In the genomic region with DNA sequence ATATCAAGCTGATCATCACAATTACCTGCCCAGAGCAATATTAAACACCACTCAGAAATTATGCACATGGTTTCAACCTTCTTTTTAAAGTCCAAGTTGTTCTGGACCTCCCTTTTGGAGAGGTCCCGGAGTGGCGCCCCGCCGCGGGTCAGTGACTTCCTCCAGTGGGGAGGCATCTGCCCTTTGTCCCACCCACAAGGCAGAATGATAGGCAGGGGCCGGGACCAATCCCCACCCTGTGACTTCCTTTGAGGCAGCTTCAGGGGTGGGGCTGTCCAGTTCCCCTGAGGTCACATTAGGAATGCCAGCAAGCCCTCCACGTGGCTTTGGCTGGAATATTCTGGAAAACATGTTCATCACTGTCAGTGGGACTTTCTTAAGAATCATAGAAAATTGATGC, we compare ENCODE assay signal across 17 cellular contexts.
DNase-seq lines count a peak whose midpoint lies in the region; ATAC-seq, FAIRE-seq and TF ChIP-seq lines count a peak whose summit lies in the region.
"Had no signal": no experiment of that assay in that cellular context is flagged by ENCODE, and none has a peak within 500 bp of the region (broad histone marks: within the 10 kb centered on the region; RNA-seq: fewer than 3 reads in every experiment).

No MANE protein-coding gene starts in this region.

- DNase-seq in BE2C (peak; percentile 43), M059J (ENCODE audit: low read depth) (peak; percentile 32), esophagus muscularis mucosa (ENCODE audit: extremely low spot score) (no peak), myocyte (ENCODE audit: low read depth) (peak; percentile 60), progenitor cell of endocrine pancreas (ENCODE audit: low spot score, unreplicated experiment) (no peak), GM12892 (ENCODE audit: insufficient read length) (no peak)
- DNase-seq in T-helper 2 cell treated with Interferon-gamma antibody and Interleukin-4, amounts not matched to agents 5 μg/mL and 100 μg/mL, for 36 hours (ENCODE audit: low spot score), result no peak
- DNase-seq: C1 segment of cervical spinal cord; NCI-H187; NCI-H748 treated with DMSO at 0.1 percent for 48 hours; stimulated activated CD4-positive, alpha-beta T cell treated with anti-CD3 and anti-CD28 coated beads, Interleukin-2, amount 100 ng/mL, for 24 hours had no signal

- H3K27ac ChIP-seq in esophagus muscularis mucosa (replicated peaks in 1 of 4), result peak overlapping the region in 3 of 4 donors; percentile 19 to 44 (median 27)
- H3K27ac ChIP-seq: SJSA1 had no signal

- H3K36me3 ChIP-seq in BE2C (no peaks in the 10 kb centered on the region), esophagus muscularis mucosa (no peaks in the 10 kb centered on the region)
- H3K36me3 ChIP-seq: pancreas, SJSA1 had no signal

- no peaks in the 10 kb centered on the region for H3K36me3 Mint-ChIP-seq in progenitor cell of endocrine pancreas (ENCODE audit: insufficient read depth)
- no peaks in the 10 kb centered on the region for H3K36me3 Mint-ChIP-seq in T-helper 2 cell treated with Interferon-gamma antibody and Interleukin-4, amounts not matched to agents 5 μg/mL and 100 μg/mL, for 36 hours (ENCODE audit: low read depth)
- H3K36me3 Mint-ChIP-seq: IgD-negative memory B cell; stimulated activated effector memory CD8-positive, alpha-beta T cell treated with anti-CD3 and anti-CD28 coated beads, Interleukin-12 subunit alpha, Interleukin-12 subunit beta, amount 100 ng/mL, for 72 hours had no signal

- H3K27ac Mint-ChIP-seq in progenitor cell of endocrine pancreas, result no peak overlapping the region
- no peak overlapping the region for H3K27ac Mint-ChIP-seq in T-helper 2 cell treated with Interferon-gamma antibody and Interleukin-4, amounts not matched to agents 5 μg/mL and 100 μg/mL, for 36 hours
- H3K27ac Mint-ChIP-seq: IgD-negative memory B cell; stimulated activated effector memory CD8-positive, alpha-beta T cell treated with anti-CD3 and anti-CD28 coated beads, Interleukin-12 subunit alpha, Interleukin-12 subunit beta, amount 100 ng/mL, for 72 hours had no signal

- no peak for TF ChIP-seq CTCF in BE2C (IDR thresholded peaks at IDR 0.05; ENCODE audit: low read depth, low read length)
- no peak for TF ChIP-seq CTCF in esophagus muscularis mucosa (IDR thresholded peaks at IDR 0.05)
- no peak for TF ChIP-seq CTCF in progenitor cell of endocrine pancreas (IDR thresholded peaks at IDR 0.05; ENCODE audit: unreplicated experiment)

- TF ChIP-seq EP300 in esophagus muscularis mucosa (IDR thresholded peaks at IDR 0.05), result no peak

- ATAC-seq in GM18870 (IDR thresholded peaks at IDR 0.05; ENCODE audit: unreplicated experiment), result no peak
- ATAC-seq: activated CD4-positive, CD25-positive, alpha-beta regulatory T cell treated with anti-CD3 and anti-CD28 coated beads, Interleukin-2, amount 50 U/mL, for 24 hours; pancreas; stimulated activated effector memory CD8-positive, alpha-beta T cell treated with anti-CD3 and anti-CD28 coated beads, Interleukin-12 subunit alpha, Interleukin-12 subunit beta, amount 100 ng/mL, for 72 hours had no signal

- intact Hi-C loops in esophagus muscularis mucosa (cut with DNase I), result no loop called here

- peaks cover 5% of the 10 kb centered on the region for H3K27me3 Mint-ChIP-seq in progenitor cell of endocrine pancreas
- no peaks in the 10 kb centered on the region for H3K27me3 Mint-ChIP-seq in T-helper 2 cell treated with Interferon-gamma antibody and Interleukin-4, amounts not matched to agents 5 μg/mL and 100 μg/mL, for 36 hours (ENCODE audit: low read depth)

- WGBS in esophagus muscularis mucosa, result 48% methylated on average over 2 of the region's 7 CpGs

- H3K27me3 ChIP-seq in BE2C (no peaks in the 10 kb centered on the region), esophagus muscularis mucosa (peaks cover 0 to 24% (median 0%) of the 10 kb centered on the region in 4 donors)
- H3K27me3 ChIP-seq: pancreas, SJSA1 had no signal

- H3K4me3 ChIP-seq in BE2C (ENCODE audit: low read depth, low read length), result no peak overlapping the region
- no peak overlapping the region for H3K4me3 ChIP-seq in esophagus muscularis mucosa
- H3K4me3 ChIP-seq: pancreas, SJSA1 had no signal

- H3K4me3 Mint-ChIP-seq in progenitor cell of endocrine pancreas (ENCODE audit: low read depth), result no peak overlapping the region
- H3K4me3 Mint-ChIP-seq in T-helper 2 cell treated with Interferon-gamma antibody and Interleukin-4, amounts not matched to agents 5 μg/mL and 100 μg/mL, for 36 hours, result no peak overlapping the region
- H3K4me3 Mint-ChIP-seq: IgD-negative memory B cell; stimulated activated effector memory CD8-positive, alpha-beta T cell treated with anti-CD3 and anti-CD28 coated beads, Interleukin-12 subunit alpha, Interleukin-12 subunit beta, amount 100 ng/mL, for 72 hours had no signal

- no peak for FAIRE-seq in GM12892 (lab: Jason Lieb, UNC)
- FAIRE-seq: pancreas had no signal

- H3K9me3 ChIP-seq in BE2C (no peaks in the 10 kb centered on the region), esophagus muscularis mucosa (no peaks in the 10 kb centered on the region)
- H3K9me3 ChIP-seq: pancreas, SJSA1 had no signal

- H3K4me1 Mint-ChIP-seq in progenitor cell of endocrine pancreas (ENCODE audit: low read depth), result no peaks in the 10 kb centered on the region
- no peaks in the 10 kb centered on the region for H3K4me1 Mint-ChIP-seq in T-helper 2 cell treated with Interferon-gamma antibody and Interleukin-4, amounts not matched to agents 5 μg/mL and 100 μg/mL, for 36 hours (ENCODE audit: low read depth)
- H3K4me1 Mint-ChIP-seq: stimulated activated effector memory CD8-positive, alpha-beta T cell treated with anti-CD3 and anti-CD28 coated beads, Interleukin-12 subunit alpha, Interleukin-12 subunit beta, amount 100 ng/mL, for 72 hours had no signal

- H3K4me1 ChIP-seq in BE2C (peaks cover 15% of the 10 kb centered on the region), esophagus muscularis mucosa (peaks cover 15 to 27% (median 20%) of the 10 kb centered on the region in 4 donors)

- TF ChIP-seq POLR2A in esophagus muscularis mucosa (IDR thresholded peaks at IDR 0.05; ENCODE audit: low read depth) (no peak), GM12892 (IDR thresholded peaks at IDR 0.05; ENCODE audit: low read depth, low read length) (no peak)

- H3K9me3 Mint-ChIP-seq in progenitor cell of endocrine pancreas (ENCODE audit: low read depth), result no peaks in the 10 kb centered on the region
- no peaks in the 10 kb centered on the region for H3K9me3 Mint-ChIP-seq in T-helper 2 cell treated with Interferon-gamma antibody and Interleukin-4, amounts not matched to agents 5 μg/mL and 100 μg/mL, for 36 hours
- H3K9me3 Mint-ChIP-seq: IgD-negative memory B cell; stimulated activated effector memory CD8-positive, alpha-beta T cell treated with anti-CD3 and anti-CD28 coated beads, Interleukin-12 subunit alpha, Interleukin-12 subunit beta, amount 100 ng/mL, for 72 hours had no signal

Comparison
In these comparisons a context has a peak if more than half of its experiments do, and no peak if none do; other contexts are left out.
1. DNase-seq: peak in BE2C (single experiment), M059J (single experiment) and myocyte (single experiment); none in esophagus muscularis mucosa (single experiment), progenitor cell of endocrine pancreas (single experiment), GM12892 (single experiment) and T-helper 2 cell treated with Interferon-gamma antibody and Interleukin-4, amounts not matched to agents 5 μg/mL and 100 μg/mL, for 36 hours (single experiment).